In the genomic region with DNA sequence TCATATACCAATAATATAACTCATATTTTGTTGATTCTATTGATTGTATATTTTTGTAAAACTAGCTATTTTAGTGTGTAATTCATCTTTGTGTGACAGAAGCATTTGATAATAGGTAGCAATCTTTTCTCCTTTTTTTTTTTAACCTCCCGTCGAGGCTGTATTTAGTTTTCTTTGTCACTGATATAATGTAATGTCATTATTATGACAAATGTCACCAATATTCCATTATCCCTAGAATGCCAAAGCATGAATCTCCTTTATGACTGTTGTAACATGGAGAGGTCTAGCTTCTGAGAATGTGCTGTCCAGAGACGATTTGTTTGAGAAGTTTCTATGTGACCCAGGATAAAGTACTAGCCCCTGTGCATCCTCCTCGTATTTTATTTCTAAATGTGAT, we compare ENCODE assay signal across 8 cellular contexts.
"Had no signal": no experiment of that assay in that cellular context is flagged by ENCODE, and none has a peak within 500 bp of the region (broad histone marks: within the 10 kb centered on the region; RNA-seq: fewer than 3 reads in every experiment).

No MANE protein-coding gene starts in this region.

- DNase-seq: GM23248, GOT3, H7, H9, HCEC 1CT, HFFc6 had no signal

- H2AFZ ChIP-seq: GM23248, GM23338 had no signal

- H3K4me2 ChIP-seq: GM23338 had no signal

- H3K9ac ChIP-seq: GM23248 had no signal

- H3K36me3 ChIP-seq: HAP-1 had no signal

- H3K4me1 ChIP-seq: HAP-1 had no signal

- H3K27ac ChIP-seq: GM23248 had no signal

- H3K4me3 ChIP-seq: GM23248, GM23338, HAP-1 had no signal

- H3K9me3 ChIP-seq: HAP-1 had no signal
